Comparison of ENCODE assay signal across 8 cellular contexts in the genomic region with DNA sequence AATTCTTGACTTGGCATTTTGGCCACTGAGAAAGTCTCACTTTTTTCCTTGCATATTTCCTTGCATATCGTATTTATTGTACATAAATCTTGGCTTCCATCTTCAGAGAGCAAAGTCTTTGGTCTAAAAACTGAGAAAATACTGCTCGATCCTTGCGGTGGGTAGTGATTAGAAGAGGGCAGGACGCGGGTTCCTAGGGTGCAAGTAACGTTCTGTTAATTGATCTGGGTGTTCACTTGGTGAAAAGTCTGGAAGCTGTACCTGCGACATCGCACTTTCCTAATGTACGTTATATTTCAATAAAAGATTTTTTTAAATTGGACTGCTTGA. TPM values are rescaled to one million over a fixed set of nuclear protein-coding genes. Genes with fewer than 3 reads are reported as not detected.
A peak's percentile ranks its signal among the peaks of the same experiment; 100 is the strongest.
DNase-seq lines count a peak whose midpoint lies in the region; ATAC-seq and TF ChIP-seq lines count a peak whose summit lies in the region.

No MANE protein-coding gene starts in this region.

- peaks cover 65% of the 10 kb centered on the region for H3K4me1 ChIP-seq in lower lobe of right lung

- H3K4me3 ChIP-seq in lower lobe of right lung, result no peak overlapping the region

- peaks cover 20 to 23% of the 10 kb centered on the region in 2 donors for H3K36me3 Mint-ChIP-seq in activated T-cell treated with anti-CD3 and anti-CD28 coated beads, Interleukin-2, amount 50 U/mL, for 72 hours (ENCODE audit: insufficient read depth in 2 of 2)

- DNase-seq in activated T-cell treated with anti-CD3 and anti-CD28 coated beads, Interleukin-2, amount 50 U/mL, for 72 hours, result no peak
- DNase-seq in lower lobe of right lung (no peak), NCI-H82 (lab: John Stamatoyannopoulos, UW) (no peak), SIG-M5 (lab: John Stamatoyannopoulos, UW) (no peak)
- no peak for DNase-seq in stimulated activated CD4-positive, alpha-beta T cell treated with anti-CD3 and anti-CD28 coated beads, Interleukin-4, amount 100 ng/mL, for 1 hour

- no peaks in the 10 kb centered on the region for H3K9me3 Mint-ChIP-seq in activated T-cell treated with anti-CD3 and anti-CD28 coated beads, Interleukin-2, amount 50 U/mL, for 72 hours

- H3K27me3 Mint-ChIP-seq in activated T-cell treated with anti-CD3 and anti-CD28 coated beads, Interleukin-2, amount 50 U/mL, for 72 hours (ENCODE audit: low read depth), result no peaks in the 10 kb centered on the region

- H3K36me3 ChIP-seq in lower lobe of right lung, result peaks cover 6% of the 10 kb centered on the region

- intact Hi-C loops in lower lobe of right lung (cut with DNase I), result no loop called here

- peaks cover 58% of the 10 kb centered on the region for H3K4me1 Mint-ChIP-seq in activated T-cell treated with anti-CD3 and anti-CD28 coated beads, Interleukin-2, amount 50 U/mL, for 72 hours (ENCODE audit: low read depth)

- peak overlapping the region; percentile 90 for H3K27ac Mint-ChIP-seq in activated T-cell treated with anti-CD3 and anti-CD28 coated beads, Interleukin-2, amount 50 U/mL, for 72 hours

- ATAC-seq in GM21390 (IDR thresholded peaks at IDR 0.05; ENCODE audit: unreplicated experiment), result peak; percentile 1
- ATAC-seq in activated T-cell treated with anti-CD3 and anti-CD28 coated beads, Interleukin-2, amount 50 U/mL, for 72 hours (replicated peaks in 1 of 2), result peak in 1 of 2 donors; percentile 0
- no peak for ATAC-seq in lower lobe of right lung
- no peak for ATAC-seq in GM18858 (IDR thresholded peaks at IDR 0.05; ENCODE audit: unreplicated experiment)

- no peaks in the 10 kb centered on the region for H3K9me3 ChIP-seq in lower lobe of right lung

- peak overlapping the region; percentile 70 to 93 for H3K4me3 Mint-ChIP-seq in activated T-cell treated with anti-CD3 and anti-CD28 coated beads, Interleukin-2, amount 50 U/mL, for 72 hours

- TF ChIP-seq CTCF in 22Rv1 (IDR thresholded peaks at IDR 0.05), result no peak
- no peak for TF ChIP-seq CTCF in lower lobe of right lung (IDR thresholded peaks at IDR 0.05)

- no peaks in the 10 kb centered on the region for H3K27me3 ChIP-seq in lower lobe of right lung (ENCODE audit: low read depth)

- peak overlapping the region; percentile 94 for H3K27ac ChIP-seq in 22Rv1
- H3K27ac ChIP-seq in lower lobe of right lung, result peak overlapping the region; percentile 73

RNA-seq across cellular contexts. Expression of a gene that starts 0.8 kb away (rescaled TPM):
- 100 to 1,000 TPM; 629 to 707 TPM for total RNA-seq in activated T-cell treated with anti-CD3 and anti-CD28 coated beads, Interleukin-2, amount 50 U/mL, for 72 hours
- total RNA-seq in lower lobe of right lung, result 62.7 TPM

RNA-seq across cellular contexts. Expression of a gene that starts 24.1 kb away (rescaled TPM):
- 100 to 1,000 TPM in 1 of 2 donors, 10 to 100 TPM in 1; 91.9 to 100 TPM for total RNA-seq in activated T-cell treated with anti-CD3 and anti-CD28 coated beads, Interleukin-2, amount 50 U/mL, for 72 hours
- 2.4 TPM for total RNA-seq in lower lobe of right lung

RNA-seq across cellular contexts. Expression of a gene that starts 43.7 kb away (rescaled TPM):
- 1 to 10 TPM; 3.1 to 4.5 TPM for total RNA-seq in activated T-cell treated with anti-CD3 and anti-CD28 coated beads, Interleukin-2, amount 50 U/mL, for 72 hours
- total RNA-seq in lower lobe of right lung, result 4.5 TPM

Comparison
In these comparisons a context has a peak if more than half of its experiments do, and no peak if none do; other contexts are left out.
1. RNA of a gene that starts 24.1 kb away (total RNA-seq): 91.9 to 100 TPM in activated T-cell treated with anti-CD3 and anti-CD28 coated beads, Interleukin-2, amount 50 U/mL, for 72 hours; 2.4 TPM in lower lobe of right lung (single experiment); every median in the first group is over 10 times any median in the second.